Comparison of ENCODE assay signal across 28 cellular contexts in genomic region chr22:29668681-29669080, GRCh38. TPM values are rescaled to one million over a fixed set of nuclear protein-coding genes. Genes with fewer than 3 reads are reported as not detected.
"Had no signal": no experiment of that assay in that cellular context is flagged by ENCODE, and none has a peak within 500 bp of the region (broad histone marks: within the 10 kb centered on the region; RNA-seq: fewer than 3 reads in every experiment).

No MANE protein-coding gene starts in this region.

- DNase-seq: activated B cell treated with CpG ODN at 0.5 μM for 24 hours; activated CD4-positive, alpha-beta memory T cell treated with anti-CD3 and anti-CD28 coated beads, Interleukin-2, amount 10 ng/mL, durations not matched to agents 7 days and 5 days; activated CD4-positive, alpha-beta T cell treated with anti-CD3 and anti-CD28 coated beads for 1 hour; activated CD4-positive, alpha-beta T cell treated with anti-CD3 and anti-CD28 coated beads for 36 hours; activated CD4-positive, alpha-beta T cell treated with anti-CD3 and anti-CD28 coated beads for 48 hours; activated CD4-positive, alpha-beta T cell treated with anti-CD3 and anti-CD28 coated beads, Interleukin-2, amount 10 ng/mL, durations not matched to agents 7 days and 5 days; activated CD4-positive, alpha-beta T cell treated with anti-CD3 and anti-CD28 coated beads, Interleukin-2, amount 50 U/mL, for 48 hours; activated CD8-positive, alpha-beta memory T cell treated with anti-CD3 and anti-CD28 coated beads for 24 hours; activated CD8-positive, alpha-beta memory T cell treated with anti-CD3 and anti-CD28 coated beads, Interleukin-2, amount 10 ng/mL, durations not matched to agents 7 days and 5 days; activated CD8-positive, alpha-beta memory T cell treated with anti-CD3 and anti-CD28 coated beads, Interleukin-2, amount 50 U/mL, for 48 hours; activated CD8-positive, alpha-beta T cell treated with anti-CD3 and anti-CD28 coated beads, Interleukin-2, amount 10 ng/mL, durations not matched to agents 7 days and 5 days; activated effector memory CD4-positive, alpha-beta T cell treated with Interleukin-2 at 50 U/mL for 16 hours; activated gamma-delta T cell; activated naive CD4-positive, alpha-beta T cell treated with anti-CD3 and anti-CD28 coated beads, Interleukin-2, amount 10 ng/mL, durations not matched to agents 7 days and 5 days; activated naive CD4-positive, alpha-beta T cell treated with Interleukin-2 at 50 U/mL for 16 hours; activated naive CD8-positive, alpha-beta T cell treated with anti-CD3 and anti-CD28 coated beads, Interleukin-2, amount 10 ng/mL, durations not matched to agents 7 days and 5 days; activated naive CD8-positive, alpha-beta T cell treated with anti-CD3 and anti-CD28 coated beads, Interleukin-2, amount 50 U/mL, for 24 hours; activated T-cell treated with anti-CD3 and anti-CD28 coated beads, Interleukin-2, amount 50 U/mL, for 24 hours; activated T-cell treated with anti-CD3 and anti-CD28 coated beads, Interleukin-2, amount 50 U/mL, for 48 hours; amygdala; anterior cingulate cortex; T-helper 1 cell; T-helper 2 cell; T-helper 9 cell had no signal

- H3K27ac ChIP-seq: ascending aorta, cardiac muscle cell, VCaP had no signal

- ATAC-seq: activated CD4-positive, alpha-beta T cell treated with anti-CD3 and anti-CD28 coated beads for 36 hours; activated CD8-positive, alpha-beta memory T cell treated with anti-CD3 and anti-CD28 coated beads, Interleukin-2, amount 10 ng/mL, durations not matched to agents 7 days and 5 days; activated CD8-positive, alpha-beta T cell treated with anti-CD3 and anti-CD28 coated beads, Interleukin-2, amount 10 ng/mL, durations not matched to agents 7 days and 5 days; activated naive CD8-positive, alpha-beta T cell treated with anti-CD3 and anti-CD28 coated beads, Interleukin-2, amount 50 U/mL, for 24 hours had no signal

- H3K4me1 ChIP-seq: ascending aorta had no signal

- H3K9me3 ChIP-seq: ascending aorta had no signal

- H3K4me3 ChIP-seq: ascending aorta, cardiac muscle cell had no signal

- H3K27me3 ChIP-seq: ascending aorta, cardiac muscle cell had no signal

RNA-seq across cellular contexts. Expression of gene CABP7, which starts 51.1 kb away (rescaled TPM):
- total RNA-seq: activated CD4-positive, alpha-beta T cell treated with anti-CD3 and anti-CD28 coated beads for 36 hours; activated CD8-positive, alpha-beta memory T cell treated with anti-CD3 and anti-CD28 coated beads, Interleukin-2, amount 10 ng/mL, durations not matched to agents 7 days and 5 days; activated CD8-positive, alpha-beta T cell treated with anti-CD3 and anti-CD28 coated beads, Interleukin-2, amount 10 ng/mL, durations not matched to agents 7 days and 5 days; ascending aorta; bronchial epithelial cell; cardiac muscle cell had no signal
